In genomic region chr3:10176150-10176549, GRCh38 we compare ENCODE assay signal across 3 cellular contexts.
TF ChIP-seq lines count a peak whose summit lies in the region.

No MANE protein-coding gene starts in this region.

TF ChIP-seq in HEK293, 187 proteins besides CTCF, POLR2A, EP300 and RAD21:
- 0 out of 2 replicates have a peak, but pooled peaks have one; percentile 37 for TF ChIP-seq ZNF121 (tag by site-specific recombination; IDR thresholded peaks at IDR 0.05)

TF ChIP-seq in K562, 482 proteins besides CTCF, POLR2A, EP300 and RAD21:
- peak; percentile 89 for TF ChIP-seq ZNF121 (CRISPR knock-in tag; conservative IDR thresholded peaks at IDR 0.05)

TF ChIP-seq in HepG2, 621 proteins besides CTCF, POLR2A, EP300 and RAD21:
- TF ChIP-seq ZNF770 (CRISPR knock-in tag; IDR thresholded peaks at IDR 0.05): peak; percentile 47; the same call in 1 of the 2 replicates
